ENCODE assay signal across 8 cellular contexts in the genomic region with DNA sequence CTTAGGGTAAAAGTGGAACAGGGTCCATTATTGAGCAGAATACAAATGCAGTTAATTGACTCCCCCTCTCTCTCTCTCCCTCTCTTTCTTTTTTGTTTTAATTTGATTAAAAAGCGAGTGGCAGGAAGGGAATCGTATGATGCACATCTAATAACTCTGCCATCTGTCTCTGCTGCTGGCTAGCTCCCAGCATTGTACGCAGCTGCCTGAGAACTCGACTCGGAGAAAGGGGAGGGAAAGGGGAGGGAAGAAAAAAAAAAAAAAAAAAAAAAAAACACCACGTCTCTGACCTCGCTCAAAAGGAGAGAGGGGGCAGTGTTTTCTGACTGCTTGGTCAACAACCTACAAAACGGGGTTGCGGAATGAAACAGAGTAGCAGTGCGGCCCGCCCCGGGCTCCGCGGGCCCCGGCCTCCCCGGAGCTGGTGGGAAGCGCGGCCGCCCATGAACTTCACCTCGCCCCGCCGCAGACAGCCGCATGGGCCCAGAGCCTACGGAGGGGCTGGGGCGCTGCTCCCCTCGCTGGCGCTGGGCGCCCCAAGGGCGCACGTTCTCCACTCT.
DNase-seq lines count a peak whose midpoint lies in the region; ATAC-seq and TF ChIP-seq lines count a peak whose summit lies in the region.

No MANE protein-coding gene starts in this region.

- ATAC-seq in GM18498 (IDR thresholded peaks at IDR 0.05; ENCODE audit: unreplicated experiment): peak; percentile 66
- peak; percentile 60 for ATAC-seq in HG02852 (IDR thresholded peaks at IDR 0.05; ENCODE audit: unreplicated experiment)
- ATAC-seq in WTC11: peak; percentile 84
- ATAC-seq in natural killer cell: peak; percentile 58 to 79 (median 67)

- H3K79me2 ChIP-seq in ACC112 (ENCODE audit: control insufficient read depth, insufficient read depth, low read length, unreplicated experiment): peaks cover 39% of the 10 kb centered on the region

- no peaks in the 10 kb centered on the region for H3K9me3 Mint-ChIP-seq in WTC11
- no peaks in the 10 kb centered on the region for H3K9me3 Mint-ChIP-seq in natural killer cell
- no peaks in the 10 kb centered on the region for H3K9me3 Mint-ChIP-seq in activated CD4-positive, alpha-beta memory T cell treated with anti-CD3 and anti-CD28 coated beads, Interleukin-2, amount 10 ng/mL, durations not matched to agents 7 days and 5 days

- no peaks in the 10 kb centered on the region for H3K27me3 ChIP-seq in ACC112 (ENCODE audit: insufficient read depth, low read length)

- H3K4me1 Mint-ChIP-seq in WTC11 (peaks cover 70% of the 10 kb centered on the region), natural killer cell (peaks cover 14 to 19% of the 10 kb centered on the region in 2 donors)
- peaks cover 4% of the 10 kb centered on the region for H3K4me1 Mint-ChIP-seq in activated CD4-positive, alpha-beta memory T cell treated with anti-CD3 and anti-CD28 coated beads, Interleukin-2, amount 10 ng/mL, durations not matched to agents 7 days and 5 days

- H3K36me3 Mint-ChIP-seq in WTC11 (no peaks in the 10 kb centered on the region), natural killer cell (no peaks in the 10 kb centered on the region)
- no peaks in the 10 kb centered on the region for H3K36me3 Mint-ChIP-seq in activated CD4-positive, alpha-beta memory T cell treated with anti-CD3 and anti-CD28 coated beads, Interleukin-2, amount 10 ng/mL, durations not matched to agents 7 days and 5 days (ENCODE audit: low read depth)

- POLR2A ChIA-PET in WTC11 (lab: Charles Lee): interaction anchor here (0.6 to 1.0 kb wide), 5 partner anchors 9 to 446 kb away, joined by 3 to 6 read pairs (median 3); no protein-coding TSS in a partner anchor
- POLR2A ChIA-PET in activated CD4-positive, alpha-beta memory T cell treated with anti-CD3 and anti-CD28 coated beads, Interleukin-2, amount 10 ng/mL, durations not matched to agents 7 days and 5 days (lab: Charles Lee): no interaction called here

- H3K4me3 Mint-ChIP-seq in WTC11 (peak overlapping the region; percentile 84), natural killer cell (peak overlapping the region; percentile 96)
- no peak overlapping the region for H3K4me3 Mint-ChIP-seq in activated CD4-positive, alpha-beta memory T cell treated with anti-CD3 and anti-CD28 coated beads, Interleukin-2, amount 10 ng/mL, durations not matched to agents 7 days and 5 days

- intact Hi-C loops in natural killer cell (cut with micrococcal nuclease): no loop called here

- CTCF ChIA-PET in WTC11 (lab: Charles Lee): interaction anchor here (0.6 to 3.1 kb wide), 17 partner anchors 8 to 1112 kb away, joined by 3 to 17 read pairs (median 4); no protein-coding TSS in a partner anchor
- CTCF ChIA-PET in activated CD4-positive, alpha-beta memory T cell treated with anti-CD3 and anti-CD28 coated beads, Interleukin-2, amount 10 ng/mL, durations not matched to agents 7 days and 5 days (lab: Charles Lee): no interaction called here

- no peaks in the 10 kb centered on the region for H3K36me3 ChIP-seq in ACC112 (ENCODE audit: insufficient read depth, low read length)

- TF ChIP-seq CTCF in WTC11 (IDR thresholded peaks at IDR 0.05): no peak
- TF ChIP-seq CTCF in foreskin fibroblast (IDR thresholded peaks at IDR 0.05; ENCODE audit: low read depth, low read length): peak; percentile 12
- no peak for TF ChIP-seq CTCF in natural killer cell (IDR thresholded peaks at IDR 0.05)

- H3K27me3 Mint-ChIP-seq in WTC11 (ENCODE audit: low read depth): no peaks in the 10 kb centered on the region
- H3K27me3 Mint-ChIP-seq in natural killer cell (ENCODE audit: low read depth in 2 of 2): peaks cover 7 to 9% of the 10 kb centered on the region in 2 donors
- H3K27me3 Mint-ChIP-seq in activated CD4-positive, alpha-beta memory T cell treated with anti-CD3 and anti-CD28 coated beads, Interleukin-2, amount 10 ng/mL, durations not matched to agents 7 days and 5 days: peaks cover 37% of the 10 kb centered on the region

- peak overlapping the region; percentile 29 for H2AFZ ChIP-seq in ACC112 (ENCODE audit: low read length, unreplicated experiment)

- H3K4me1 ChIP-seq in ACC112 (ENCODE audit: control insufficient read depth, insufficient read depth, low read length, unreplicated experiment): peaks cover 19% of the 10 kb centered on the region

- H3K27ac ChIP-seq in ACC112 (ENCODE audit: low read depth, low read length): peak overlapping the region; percentile 45

- peak; percentile 96 for DNase-seq in NCI-H1694 (lab: John Stamatoyannopoulos, UW)
- peak; percentile 71 for DNase-seq in WTC11 (ENCODE audit: low spot score)
- peak; percentile 94 to 97 for DNase-seq in foreskin fibroblast
- DNase-seq in natural killer cell: peak; percentile 28
- no peak for DNase-seq in activated CD4-positive, alpha-beta memory T cell treated with anti-CD3 and anti-CD28 coated beads, Interleukin-2, amount 10 ng/mL, durations not matched to agents 7 days and 5 days

- H3K4me3 ChIP-seq in ACC112 (ENCODE audit: low read depth, low read length) (peak overlapping the region; percentile 71), foreskin fibroblast (ENCODE audit: low read depth in 1 of 2, low read length in 2 of 2) (peak overlapping the region; percentile 77 to 78)

- no peak overlapping the region for H3K27ac Mint-ChIP-seq in WTC11
- peak overlapping the region; percentile 2 to 66 for H3K27ac Mint-ChIP-seq in natural killer cell
- H3K27ac Mint-ChIP-seq in activated CD4-positive, alpha-beta memory T cell treated with anti-CD3 and anti-CD28 coated beads, Interleukin-2, amount 10 ng/mL, durations not matched to agents 7 days and 5 days: no peak overlapping the region

TF ChIP-seq in WTC11, 78 proteins besides CTCF, POLR2A, EP300 and RAD21:
- no peak for TF ChIP-seq PRDM15 (CRISPR knock-in tag; IDR thresholded peaks at IDR 0.05)
- no peak for TF ChIP-seq ETV6 (CRISPR knock-in tag; IDR thresholded peaks at IDR 0.05)

Comparison
In these comparisons a context has a peak if more than half of its experiments do, and no peak if none do; other contexts are left out.
1. H3K27ac Mint-ChIP-seq: peak in natural killer cell (2 of 2); none in WTC11 (single experiment) and activated CD4-positive, alpha-beta memory T cell treated with anti-CD3 and anti-CD28 coated beads, Interleukin-2, amount 10 ng/mL, durations not matched to agents 7 days and 5 days (single experiment).
2. Peak in every context shown above with its lines, with median percentiles within 50 percentile points of each other: ATAC-seq.